10 cellular contexts compared by ENCODE assay signal in genomic region chr10:6543431-6544005, GRCh38. TPM values are rescaled to one million over a fixed set of nuclear protein-coding genes. Genes with fewer than 3 reads are reported as not detected.
A peak's percentile ranks its signal among the peaks of the same experiment; 100 is the strongest.
DNase-seq lines count a peak whose midpoint lies in the region; ATAC-seq and TF ChIP-seq lines count a peak whose summit lies in the region.
"Had no signal": no experiment of that assay in that cellular context is flagged by ENCODE, and none has a peak within 500 bp of the region (broad histone marks: within the 10 kb centered on the region; RNA-seq: fewer than 3 reads in every experiment).

No MANE protein-coding gene starts in this region.

- peak overlapping the region in 1 of 2 donors; percentile 18 for H3K9ac ChIP-seq in duodenal mucosa (ENCODE audit: low read depth in 1 of 2, low read length in 2 of 2)

- ATAC-seq in GM21717 (IDR thresholded peaks at IDR 0.05; ENCODE audit: unreplicated experiment): peak; percentile 52
- ATAC-seq in activated CD4-positive, alpha-beta T cell treated with anti-CD3 and anti-CD28 coated beads for 36 hours: peak; percentile 91
- ATAC-seq in stimulated activated memory B cell treated with anti-CD40 and anti-IgM and Interleukin-4, amounts not matched to agents 10 μg/mL and 1 μg/mL and 100 μg/mL, for 72 hours: peak; percentile 36
- no peak for ATAC-seq in HG03135 (IDR thresholded peaks at IDR 0.05; ENCODE audit: unreplicated experiment)
- ATAC-seq: heart right ventricle had no signal

- TF ChIP-seq EP300 in tibial nerve (IDR thresholded peaks at IDR 0.05): no peak

- no peaks in the 10 kb centered on the region for H3K9me3 Mint-ChIP-seq in activated CD4-positive, alpha-beta T cell treated with anti-CD3 and anti-CD28 coated beads for 36 hours (ENCODE audit: low read depth)
- H3K9me3 Mint-ChIP-seq in stimulated activated memory B cell treated with anti-CD40 and anti-IgM and Interleukin-4, amounts not matched to agents 10 μg/mL and 1 μg/mL and 100 μg/mL, for 72 hours: no peaks in the 10 kb centered on the region

- peak overlapping the region; percentile 96 for H3K27ac Mint-ChIP-seq in activated CD4-positive, alpha-beta T cell treated with anti-CD3 and anti-CD28 coated beads for 36 hours
- H3K27ac Mint-ChIP-seq in stimulated activated memory B cell treated with anti-CD40 and anti-IgM and Interleukin-4, amounts not matched to agents 10 μg/mL and 1 μg/mL and 100 μg/mL, for 72 hours: no peak overlapping the region

- no peak for TF ChIP-seq CTCF in tibial nerve (IDR thresholded peaks at IDR 0.05)

- H3K27ac ChIP-seq in duodenal mucosa (ENCODE audit: low read depth, low read length) (no peak overlapping the region), tibial nerve (peak overlapping the region in 1 of 4 donors; percentile 34)

- H3K36me3 ChIP-seq in duodenal mucosa (ENCODE audit: control insufficient read depth in 1 of 2, insufficient read depth in 2 of 2, low read length in 2 of 2) (no peaks in the 10 kb centered on the region), tibial nerve (no peaks in the 10 kb centered on the region)
- H3K36me3 ChIP-seq: heart right ventricle had no signal

- H3K4me1 Mint-ChIP-seq in activated CD4-positive, alpha-beta T cell treated with anti-CD3 and anti-CD28 coated beads for 36 hours: peaks cover 74% of the 10 kb centered on the region
- H3K4me1 Mint-ChIP-seq in stimulated activated memory B cell treated with anti-CD40 and anti-IgM and Interleukin-4, amounts not matched to agents 10 μg/mL and 1 μg/mL and 100 μg/mL, for 72 hours: peaks cover 12% of the 10 kb centered on the region

- H3K9me3 ChIP-seq in duodenal mucosa (ENCODE audit: control insufficient read depth in 1 of 2, low read length in 2 of 2): no peaks in the 10 kb centered on the region
- H3K9me3 ChIP-seq in tibial nerve: no peaks in the 10 kb centered on the region
- H3K9me3 ChIP-seq: heart right ventricle had no signal

- peaks cover 0 to 4% of the 10 kb centered on the region in 2 donors for H3K4me1 ChIP-seq in duodenal mucosa (ENCODE audit: control insufficient read depth in 1 of 2, insufficient read depth in 2 of 2, low read length in 2 of 2)
- H3K4me1 ChIP-seq in tibial nerve: no peaks in the 10 kb centered on the region

- intact Hi-C loops in activated CD4-positive, alpha-beta T cell treated with anti-CD3 and anti-CD28 coated beads for 36 hours (cut with DNase I, micrococcal nuclease): loop anchor here (1.0 to 2.0 kb wide), 10 partner anchors 13 to 123 kb away; partner anchors contain the start of gene PRKCQ (in 1 of the 2)

- POLR2A ChIA-PET in activated CD4-positive, alpha-beta T cell treated with anti-CD3 and anti-CD28 coated beads for 36 hours (lab: Charles Lee): interaction anchor here (0.6 to 1.7 kb wide), 6 partner anchors 13 to 123 kb away, joined by 3 to 11 read pairs (median 3); no protein-coding TSS in a partner anchor

- H3K27me3 ChIP-seq in duodenal mucosa (ENCODE audit: control insufficient read depth in 1 of 2, insufficient read depth in 2 of 2, low read length in 2 of 2): no peaks in the 10 kb centered on the region
- H3K27me3 ChIP-seq in tibial nerve: no peaks in the 10 kb centered on the region

- peak overlapping the region; percentile 75 for H3K4me3 Mint-ChIP-seq in activated CD4-positive, alpha-beta T cell treated with anti-CD3 and anti-CD28 coated beads for 36 hours
- H3K4me3 Mint-ChIP-seq in stimulated activated memory B cell treated with anti-CD40 and anti-IgM and Interleukin-4, amounts not matched to agents 10 μg/mL and 1 μg/mL and 100 μg/mL, for 72 hours: peak overlapping the region; percentile 47

- peaks cover 8% of the 10 kb centered on the region for H3K36me3 Mint-ChIP-seq in activated CD4-positive, alpha-beta T cell treated with anti-CD3 and anti-CD28 coated beads for 36 hours (ENCODE audit: low read depth)
- H3K36me3 Mint-ChIP-seq in stimulated activated memory B cell treated with anti-CD40 and anti-IgM and Interleukin-4, amounts not matched to agents 10 μg/mL and 1 μg/mL and 100 μg/mL, for 72 hours: no peaks in the 10 kb centered on the region

- peak; percentile 72 for DNase-seq in activated CD4-positive, alpha-beta T cell treated with anti-CD3 and anti-CD28 coated beads for 36 hours
- DNase-seq in HT-29 (ENCODE audit: low spot score) (no peak), AG08396 (ENCODE audit: low spot score) (no peak), tibial nerve (ENCODE audit: low spot score in 2 of 2) (no peak)
- DNase-seq: heart right ventricle, NCI-H1694 had no signal

- TF ChIP-seq POLR2A in tibial nerve (IDR thresholded peaks at IDR 0.05): no peak

- no peaks in the 10 kb centered on the region for H3K27me3 Mint-ChIP-seq in activated CD4-positive, alpha-beta T cell treated with anti-CD3 and anti-CD28 coated beads for 36 hours
- H3K27me3 Mint-ChIP-seq in stimulated activated memory B cell treated with anti-CD40 and anti-IgM and Interleukin-4, amounts not matched to agents 10 μg/mL and 1 μg/mL and 100 μg/mL, for 72 hours: peaks cover 37% of the 10 kb centered on the region

- CTCF ChIA-PET in activated CD4-positive, alpha-beta T cell treated with anti-CD3 and anti-CD28 coated beads for 36 hours (lab: Charles Lee): interaction anchor here (0.6 to 3.1 kb wide), 12 partner anchors 9 to 125 kb away, joined by 3 to 15 read pairs (median 6); partner anchors contain the start of gene PRKCQ

- H3K4me3 ChIP-seq in duodenal mucosa (ENCODE audit: low read depth in 1 of 2, low read length in 2 of 2): peak overlapping the region; percentile 6 to 10
- H3K4me3 ChIP-seq in tibial nerve: no peak overlapping the region

- 46 to 63% methylated on average over 9 of the region's 9 CpGs for WGBS in tibial nerve, 2 donors

RNA-seq across cellular contexts. Expression of gene PRKCQ, which starts 36.6 kb away (rescaled TPM):
- 10 to 100 TPM; 32.9 to 39.0 TPM for total RNA-seq in activated CD4-positive, alpha-beta T cell treated with anti-CD3 and anti-CD28 coated beads for 36 hours
- 0.03 and 0.21 TPM in 2 replicates for total RNA-seq in HT-29 (2014; rRNA removed; shearing (Covaris generic))
- total RNA-seq in tibial nerve: under 1 TPM in 2 of 4 donors, not detected in 2; 0.21 to 0.30 TPM

Comparison
In these comparisons a context has a peak if more than half of its experiments do, and no peak if none do; other contexts are left out.
1. H3K4me3 ChIP-seq: peak in duodenal mucosa (2 of 2); none in tibial nerve (0 of 4).
2. RNA of gene PRKCQ, which starts 36.6 kb away (total RNA-seq): 32.9 to 39.0 TPM in activated CD4-positive, alpha-beta T cell treated with anti-CD3 and anti-CD28 coated beads for 36 hours; 0.21 to 0.30 TPM in tibial nerve and 0.03 to 0.21 TPM in HT-29; every median in the first group is over 10 times any median in the second.